15 cellular contexts compared by ENCODE assay signal in the genomic region with DNA sequence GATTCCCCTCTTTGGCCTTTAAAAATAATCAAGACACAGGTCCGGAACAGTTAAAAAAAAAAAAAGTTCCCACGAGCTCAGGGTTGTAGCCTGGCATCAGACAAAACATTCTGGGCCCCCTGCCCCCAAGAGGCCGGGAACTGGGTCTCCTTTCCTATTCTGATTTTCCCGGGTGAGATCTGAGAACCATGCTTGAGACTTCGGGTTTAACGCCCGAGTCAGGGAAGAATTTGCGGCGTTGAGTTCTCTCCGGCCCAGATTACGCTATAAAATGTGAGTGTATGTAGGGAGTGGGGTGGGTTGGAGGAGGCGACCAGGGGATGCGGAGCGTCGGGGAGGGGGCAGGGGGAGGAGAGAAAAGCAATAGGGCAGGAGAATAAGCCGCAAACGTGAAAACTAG. TPM values are rescaled to one million over a fixed set of nuclear protein-coding genes. Genes with fewer than 3 reads are reported as not detected.
DNase-seq lines count a peak whose midpoint lies in the region; TF ChIP-seq lines count a peak whose summit lies in the region.
"Had no signal": no experiment of that assay in that cellular context is flagged by ENCODE, and none has a peak within 500 bp of the region (broad histone marks: within the 10 kb centered on the region; RNA-seq: fewer than 3 reads in every experiment).

No MANE protein-coding gene starts in this region.

- H3K9ac ChIP-seq in endodermal cell (ENCODE audit: extremely low read depth, low read length, poor library complexity, severe bottlenecking), result no peak overlapping the region

- DNase-seq in NCI-H510A treated with DMSO at 0.1 percent for 48 hours (lab: John Stamatoyannopoulos, UW) (peak; percentile 6), NCI-H510A (lab: John Stamatoyannopoulos, UW) (no peak), SJSA1 (ENCODE audit: low read depth in 1 of 2, low spot score in 2 of 2) (no peak), endodermal cell (peak; percentile 55), osteocyte (ENCODE audit: extremely low spot score, unreplicated experiment) (no peak), NK-92 (lab: John Stamatoyannopoulos, UW; ENCODE audit: unreplicated experiment) (no peak), NCI-H1048 (lab: John Stamatoyannopoulos, UW) (no peak), NCI-H1417 (lab: John Stamatoyannopoulos, UW) (no peak)
- DNase-seq: DMS153; effector memory CD4-positive, alpha-beta T cell; NCI-H146; NCI-H82; SHP77 treated with DMSO at 0.1 percent for 48 hours had no signal

- H3K4me1 Mint-ChIP-seq in endodermal cell, result peaks cover 32% of the 10 kb centered on the region
- H3K4me1 Mint-ChIP-seq in osteocyte (ENCODE audit: unreplicated experiment), result peaks cover 44% of the 10 kb centered on the region

- H3K36me3 Mint-ChIP-seq in endodermal cell (ENCODE audit: low read depth), result no peaks in the 10 kb centered on the region
- H3K36me3 Mint-ChIP-seq in osteocyte (ENCODE audit: unreplicated experiment), result peaks cover 43% of the 10 kb centered on the region

- no peak overlapping the region for H3K27ac Mint-ChIP-seq in endodermal cell
- H3K27ac Mint-ChIP-seq in osteocyte (ENCODE audit: unreplicated experiment), result peak overlapping the region; percentile 91

- H3K27me3 ChIP-seq in SJSA1 (replicated peaks) (no peaks in the 10 kb centered on the region), endodermal cell (ENCODE audit: control insufficient read depth, insufficient read depth, low read length, poor library complexity, severe bottlenecking) (peaks cover 100% of the 10 kb centered on the region)

- H3K4me3 ChIP-seq in SJSA1, result peak overlapping the region; percentile 49
- H3K4me3 ChIP-seq in endodermal cell (ENCODE audit: low read length), result peak overlapping the region; percentile 28

- WGBS in endodermal cell (ENCODE audit: insufficient coverage in 1 of 2, insufficient read length in 1 of 2), 2 experiments, result 0 to 4% methylated on average over 10 to 17 of the region's 17 CpGs

- H3K27ac ChIP-seq in SJSA1 (no peak overlapping the region), endodermal cell (ENCODE audit: low read depth, low read length) (peak overlapping the region; percentile 96)

- H3K9me3 Mint-ChIP-seq in endodermal cell, result no peaks in the 10 kb centered on the region
- H3K9me3 Mint-ChIP-seq in osteocyte (ENCODE audit: unreplicated experiment), result no peaks in the 10 kb centered on the region

- TF ChIP-seq CTCF in endodermal cell (conservative IDR thresholded peaks at IDR 0.05) (no peak), osteocyte (IDR thresholded peaks at IDR 0.05) (no peak)

- H3K9me3 ChIP-seq in SJSA1 (replicated peaks) (no peaks in the 10 kb centered on the region), endodermal cell (ENCODE audit: control insufficient read depth, low read length) (no peaks in the 10 kb centered on the region)

- H3K36me3 ChIP-seq in SJSA1 (peaks cover 26% of the 10 kb centered on the region), endodermal cell (ENCODE audit: control insufficient read depth, insufficient read depth, low read length) (no peaks in the 10 kb centered on the region)

- no peak overlapping the region for H3K4me3 Mint-ChIP-seq in endodermal cell
- peak overlapping the region; percentile 85 for H3K4me3 Mint-ChIP-seq in osteocyte (ENCODE audit: unreplicated experiment)

- H3K4me1 ChIP-seq in SJSA1 (replicated peaks), result peaks cover 4% of the 10 kb centered on the region; the same call in 1 of the 2 replicates
- H3K4me1 ChIP-seq in endodermal cell (ENCODE audit: control insufficient read depth, insufficient read depth, low read length), result no peaks in the 10 kb centered on the region

- H3K27me3 Mint-ChIP-seq in endodermal cell (ENCODE audit: insufficient read depth), result peaks cover 98% of the 10 kb centered on the region
- no peaks in the 10 kb centered on the region for H3K27me3 Mint-ChIP-seq in osteocyte (ENCODE audit: unreplicated experiment)

RNA-seq across cellular contexts. Expression of a gene that starts 2.6 kb away (rescaled TPM):
- total RNA-seq in SJSA1 (2014; rRNA removed; shearing (Covaris generic)), result 7.1 and 10.9 TPM in 2 replicates
- total RNA-seq in endodermal cell (not detected), osteocyte (89.9 and 96.9 TPM in 2 replicates)
- polyA plus RNA-seq in endodermal cell (2013, experiment 1 of 2), result 178 TPM
- 163 TPM for polyA plus RNA-seq in endodermal cell (2013, experiment 2 of 2)
- total RNA-seq: liver had no signal

RNA-seq across cellular contexts. Expression of a gene that starts 5.4 kb away (rescaled TPM):
- 1.5 TPM in 1 of 2 replicates, not detected in the other for total RNA-seq in SJSA1 (2014; rRNA removed; shearing (Covaris generic))
- total RNA-seq in endodermal cell, result not detected
- 25.3 TPM for polyA plus RNA-seq in endodermal cell (2013, experiment 1 of 2)
- 26.4 TPM for polyA plus RNA-seq in endodermal cell (2013, experiment 2 of 2)
- total RNA-seq in osteocyte, result 8.6 and 8.8 TPM in 2 replicates
- total RNA-seq: liver had no signal
- polyA plus RNA-seq: thymus had no signal

Comparison
In these comparisons a context has a peak if more than half of its experiments do, and no peak if none do; other contexts are left out.
1. DNase-seq: peak in NCI-H510A treated with DMSO at 0.1 percent for 48 hours (single experiment) and endodermal cell (single experiment); none in NCI-H510A (single experiment), SJSA1 (0 of 2), osteocyte (single experiment), NK-92 (single experiment), NCI-H1048 (single experiment) and NCI-H1417 (0 of 3).